In genomic region chr21:46297311-46298082, GRCh38 we compare ENCODE assay signal across 8 cellular contexts. TPM values are rescaled to one million over a fixed set of nuclear protein-coding genes. Genes with fewer than 3 reads are reported as not detected.
A peak's percentile ranks its signal among the peaks of the same experiment; 100 is the strongest.
DNase-seq lines count a peak whose midpoint lies in the region; ATAC-seq, FAIRE-seq and TF ChIP-seq lines count a peak whose summit lies in the region.

No MANE protein-coding gene starts in this region.

- H3K36me3 ChIP-seq in HUES64 (ENCODE audit: insufficient read depth, low read length) (peaks cover 32% of the 10 kb centered on the region), keratinocyte (ENCODE audit: control insufficient read depth in 2 of 2, extremely low read depth in 1 of 2, insufficient read depth in 2 of 2, low read length in 2 of 2) (peaks cover 0 to 8% of the 10 kb centered on the region in 2 experiments)

- TF ChIP-seq CTCF in astrocyte of the cerebellum (IDR thresholded peaks at IDR 0.05; ENCODE audit: low read depth, low read length, missing control alignments) (no peak), keratinocyte (optimal IDR thresholded peaks at IDR 0.05 in 1 of 3, IDR thresholded peaks at IDR 0.05 in 1 of 3, conservative IDR thresholded peaks at IDR 0.05 in 1 of 3; ENCODE audit: extremely low read depth in 1 of 3, insufficient read depth in 2 of 3, low read length in 3 of 3) (no peak)

- peak overlapping the region; percentile 58 for H3K4me2 ChIP-seq in keratinocyte (ENCODE audit: control insufficient read depth, extremely low read depth, insufficient read depth, low read depth, low read length)

- H3K4me3 ChIP-seq in HUES64 (ENCODE audit: low read length) (peak overlapping the region; percentile 39), astrocyte of the cerebellum (ENCODE audit: low read depth, low read length) (peak overlapping the region; percentile 22), keratinocyte (ENCODE audit: control insufficient read depth in 2 of 3, extremely low read depth in 1 of 3, insufficient read depth in 2 of 3, low read depth in 1 of 3, low read length in 3 of 3) (peak overlapping the region in 2 of 3 experiments; percentile 31 to 38)

- no peaks in the 10 kb centered on the region for H3K9me3 ChIP-seq in HUES64 (ENCODE audit: insufficient read depth, low read depth, low read length)
- no peaks in the 10 kb centered on the region for H3K9me3 ChIP-seq in keratinocyte (ENCODE audit: control insufficient read depth, low read depth, low read length)

- no peaks in the 10 kb centered on the region for H3K79me2 ChIP-seq in keratinocyte (ENCODE audit: control insufficient read depth, insufficient read depth, low read length)

- H3K27me3 ChIP-seq in HUES64 (ENCODE audit: insufficient read depth, low read length), result no peaks in the 10 kb centered on the region
- H3K27me3 ChIP-seq in keratinocyte (ENCODE audit: control insufficient read depth, extremely low read depth, insufficient read depth, low read length), result no peaks in the 10 kb centered on the region

- H3K9me1 ChIP-seq in keratinocyte (ENCODE audit: control insufficient read depth, extremely low read depth, insufficient read depth, low read length), result no peaks in the 10 kb centered on the region

- peak overlapping the region; percentile 22 for H2AFZ ChIP-seq in keratinocyte (ENCODE audit: control insufficient read depth, low read length)

- no peaks in the 10 kb centered on the region for H4K20me1 ChIP-seq in keratinocyte (ENCODE audit: control insufficient read depth, extremely low read depth, insufficient read depth, low read length)

- FAIRE-seq in keratinocyte (lab: Jason Lieb, UNC), result no peak

- H3K9ac ChIP-seq in HUES64 (ENCODE audit: low read depth, low read length) (peak overlapping the region; percentile 36; the same call in 1 of the 2 replicates), keratinocyte (ENCODE audit: control insufficient read depth, extremely low read depth, insufficient read depth, low read length) (peak overlapping the region; percentile 60)

- DNase-seq in astrocyte of the cerebellum (ENCODE audit: low read depth) (no peak), keratinocyte (ENCODE audit: low read depth, low spot score) (no peak), GOT3 (lab: John Stamatoyannopoulos, UW) (no peak)
- peak; percentile 25 for DNase-seq in stimulated activated naive CD8-positive, alpha-beta T cell treated with anti-CD3 and anti-CD28 coated beads, Interleukin-15, Interleukin-2, amounts not matched to agents 100 U/mL and 50 U/mL, for 24 hours
- DNase-seq in stimulated activated CD4-positive, alpha-beta T cell treated with anti-CD3 and anti-CD28 coated beads, Interleukin-1b, Interleukin-23, amount 100 ng/mL, for 48 hours, result no peak

- 92% methylated on average over 77 of the region's 77 CpGs for WGBS in HUES64

- H3K4me1 ChIP-seq in HUES64 (ENCODE audit: insufficient read depth, low read length) (peaks cover 5% of the 10 kb centered on the region), keratinocyte (ENCODE audit: control insufficient read depth, extremely low read depth, insufficient read depth, low read length) (no peaks in the 10 kb centered on the region)

- H3K27ac ChIP-seq in HUES64 (ENCODE audit: low read depth, low read length) (no peak overlapping the region), keratinocyte (ENCODE audit: control insufficient read depth, insufficient read depth, low read length) (no peak overlapping the region)

- dilution Hi-C loops in keratinocyte (cut with MboI; ENCODE audit: extremely low pct_ligation_motif_present, low sequenced_read_pairs), result no loop called here

- ATAC-seq in stimulated activated naive CD8-positive, alpha-beta T cell treated with anti-CD3 and anti-CD28 coated beads, Interleukin-15, Interleukin-2, amounts not matched to agents 100 U/mL and 50 U/mL, for 24 hours, result peak; percentile 11
- ATAC-seq in HG03442 (IDR thresholded peaks at IDR 0.05; ENCODE audit: unreplicated experiment) (no peak), GM21360 (IDR thresholded peaks at IDR 0.05; ENCODE audit: unreplicated experiment) (no peak)

- in situ Hi-C loops in astrocyte of the cerebellum (cut with HindIII; ENCODE audit: low sequenced_read_pairs), result no loop called here

RNA-seq across cellular contexts. Expression of gene YBEY, which starts 11.4 kb away (rescaled TPM):
- 32.6 TPM for polyA plus RNA-seq in HUES64 (2013, experiment 1 of 2)
- polyA plus RNA-seq in HUES64 (2013, experiment 2 of 2), result 33.0 TPM
- polyA plus RNA-seq in keratinocyte, result 16.2 to 23.5 TPM (median 20.8 TPM) in 3 replicates
- 15.4 TPM for polyA plus RNA-seq in keratinocyte (2011; ENCODE audit: low read depth)
- 26.7 and 33.2 TPM in 2 replicates for polyA plus RNA-seq in keratinocyte (2011; cell fraction: cytosol; rRNA removed)
- 17.2 and 19.1 TPM in 2 replicates for polyA plus RNA-seq in keratinocyte (2011; cell fraction: nucleus; rRNA removed)
- polyA plus RNA-seq in keratinocyte (2012; ENCODE audit: low replicate concordance), result 13.9 and 22.3 TPM in 2 replicates
- 7.3 to 10.8 TPM (median 10.8 TPM) in 3 replicates for polyA minus RNA-seq in keratinocyte
- polyA minus RNA-seq in keratinocyte (2011; cell fraction: cytosol; rRNA and poly(A)+ RNA removed), result 7.7 TPM
- 3.8 and 5.0 TPM in 2 replicates for polyA minus RNA-seq in keratinocyte (2011; cell fraction: nucleus; rRNA and poly(A)+ RNA removed)

RNA-seq across cellular contexts. Expression of gene MCM3AP, which starts 12.1 kb away (rescaled TPM):
- 73.6 TPM for polyA plus RNA-seq in HUES64 (2013, experiment 1 of 2)
- 62.8 TPM for polyA plus RNA-seq in HUES64 (2013, experiment 2 of 2)
- polyA plus RNA-seq in keratinocyte, result 27.9 to 42.3 TPM (median 34.3 TPM) in 3 replicates
- 26.0 TPM for polyA plus RNA-seq in keratinocyte (2011; ENCODE audit: low read depth)
- polyA plus RNA-seq in keratinocyte (2011; cell fraction: cytosol; rRNA removed), result 22.9 and 23.0 TPM in 2 replicates
- polyA plus RNA-seq in keratinocyte (2011; cell fraction: nucleus; rRNA removed), result 99.9 and 107 TPM in 2 replicates
- 28.9 and 40.9 TPM in 2 replicates for polyA plus RNA-seq in keratinocyte (2012; ENCODE audit: low replicate concordance)
- 37.0 to 46.2 TPM (median 43.8 TPM) in 3 replicates for polyA minus RNA-seq in keratinocyte
- 85.8 TPM for polyA minus RNA-seq in keratinocyte (2011; cell fraction: cytosol; rRNA and poly(A)+ RNA removed)
- 102 and 185 TPM in 2 replicates for polyA minus RNA-seq in keratinocyte (2011; cell fraction: nucleus; rRNA and poly(A)+ RNA removed)

RNA-seq across cellular contexts. Expression of gene C21orf58, which starts 26.2 kb away (rescaled TPM):
- 8.8 TPM for polyA plus RNA-seq in HUES64 (2013, experiment 1 of 2)
- 11.2 TPM for polyA plus RNA-seq in HUES64 (2013, experiment 2 of 2)
- polyA plus RNA-seq in keratinocyte, result 0.50 to 1.4 TPM (median 1.2 TPM) in 3 replicates
- polyA plus RNA-seq in keratinocyte (2011; ENCODE audit: low read depth), result 0.16 TPM
- 0.35 and 0.65 TPM in 2 replicates for polyA plus RNA-seq in keratinocyte (2011; cell fraction: cytosol; rRNA removed)
- 2.5 and 3.4 TPM in 2 replicates for polyA plus RNA-seq in keratinocyte (2011; cell fraction: nucleus; rRNA removed)
- 0.55 and 1.5 TPM in 2 replicates for polyA plus RNA-seq in keratinocyte (2012; ENCODE audit: low replicate concordance)
- 1.1 to 2.2 TPM (median 1.8 TPM) in 3 replicates for polyA minus RNA-seq in keratinocyte
- polyA minus RNA-seq in keratinocyte (2011; cell fraction: cytosol; rRNA and poly(A)+ RNA removed), result 1.3 TPM
- 1.2 and 1.3 TPM in 2 replicates for polyA minus RNA-seq in keratinocyte (2011; cell fraction: nucleus; rRNA and poly(A)+ RNA removed)

RNA-seq across cellular contexts. Expression of gene PCNT, which starts 26.5 kb away (rescaled TPM):
- polyA plus RNA-seq in HUES64 (2013, experiment 1 of 2), result 19.5 TPM
- 17.4 TPM for polyA plus RNA-seq in HUES64 (2013, experiment 2 of 2)
- polyA plus RNA-seq in keratinocyte, result 7.6 to 9.8 TPM (median 8.9 TPM) in 3 replicates
- 23.1 TPM for polyA plus RNA-seq in keratinocyte (2011; ENCODE audit: low read depth)
- polyA plus RNA-seq in keratinocyte (2011; cell fraction: cytosol; rRNA removed), result 3.9 and 4.2 TPM in 2 replicates
- 33.4 and 35.2 TPM in 2 replicates for polyA plus RNA-seq in keratinocyte (2011; cell fraction: nucleus; rRNA removed)
- 6.6 and 8.9 TPM in 2 replicates for polyA plus RNA-seq in keratinocyte (2012; ENCODE audit: low replicate concordance)
- 26.3 to 41.6 TPM (median 28.7 TPM) in 3 replicates for polyA minus RNA-seq in keratinocyte
- polyA minus RNA-seq in keratinocyte (2011; cell fraction: cytosol; rRNA and poly(A)+ RNA removed), result 3.5 TPM
- 19.8 and 22.7 TPM in 2 replicates for polyA minus RNA-seq in keratinocyte (2011; cell fraction: nucleus; rRNA and poly(A)+ RNA removed)
